In the genomic region with DNA sequence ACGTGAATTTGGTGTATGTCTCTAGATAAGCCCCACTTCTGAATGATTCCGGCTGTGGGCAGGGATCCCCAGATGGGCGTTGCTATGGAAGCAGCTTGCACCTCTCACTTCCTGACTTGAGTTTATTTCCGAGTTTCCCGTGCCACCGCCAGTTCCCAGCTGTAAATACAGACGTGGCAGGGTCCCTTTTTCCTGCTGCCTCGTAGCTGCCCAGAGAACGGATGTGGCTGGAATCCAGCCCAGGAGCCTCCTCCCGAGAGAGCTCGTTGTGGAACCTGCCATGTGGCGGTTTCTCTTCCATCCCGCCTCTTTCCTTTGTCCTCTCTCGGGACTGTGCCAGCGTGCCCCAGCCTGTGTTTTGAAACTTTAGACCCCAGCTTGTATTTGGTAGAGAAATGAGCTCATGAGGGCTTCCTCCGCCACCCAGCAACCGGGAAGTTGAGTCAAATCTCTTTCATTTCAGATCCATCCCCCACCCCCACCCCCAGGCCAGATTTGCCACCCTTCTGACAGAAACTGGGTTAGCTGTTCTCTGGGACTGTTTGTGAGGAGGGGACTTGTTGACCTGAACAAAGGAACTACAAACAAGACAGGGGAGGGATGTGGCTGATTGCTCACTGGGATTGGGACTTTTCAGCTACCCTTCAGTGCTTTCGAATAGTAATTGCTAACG, we compare ENCODE assay signal across 8 cellular contexts.
A peak's percentile ranks its signal among the peaks of the same experiment; 100 is the strongest.
DNase-seq lines count a peak whose midpoint lies in the region; ATAC-seq, FAIRE-seq and TF ChIP-seq lines count a peak whose summit lies in the region.

No MANE protein-coding gene starts in this region.

- H2AK5ac ChIP-seq in H1 (ENCODE audit: low read depth, low read length) (peak overlapping the region; percentile 79), mesenchymal stem cell (ENCODE audit: low read length, severe bottlenecking) (peak overlapping the region; percentile 96)

- H3K18ac ChIP-seq in H1 (ENCODE audit: extremely low read depth, low read length) (peak overlapping the region; percentile 55), mesenchymal stem cell (ENCODE audit: low read depth in 1 of 2, low read length in 2 of 2) (peak overlapping the region; percentile 75 to 78)

- FAIRE-seq in H1 (lab: Jason Lieb, UNC) = no peak

- no peaks in the 10 kb centered on the region for H3K9me3 ChIP-seq in Loucy (ENCODE audit: insufficient read depth, low read depth, low read length)
- no peaks in the 10 kb centered on the region for H3K9me3 ChIP-seq in SK-N-MC (ENCODE audit: low read depth, low read length)
- H3K9me3 ChIP-seq in H1 (ENCODE audit: insufficient read depth in 2 of 2, low read depth in 1 of 2, low read length in 1 of 2) = no peaks in the 10 kb centered on the region
- no peaks in the 10 kb centered on the region for H3K9me3 ChIP-seq in mesenchymal stem cell (ENCODE audit: control insufficient read depth, low read length)
- H3K9me3 ChIP-seq in thoracic aorta = no peaks in the 10 kb centered on the region

- no peaks in the 10 kb centered on the region for H3K9me2 ChIP-seq in Loucy (replicated peaks; ENCODE audit: low read depth, low read length)

- no peak for TF ChIP-seq EP300 in H1 (IDR thresholded peaks at IDR 0.05; ENCODE audit: borderline replicate concordance in 1 of 2, low read depth in 2 of 2, low read length in 2 of 2)

- H2AFZ ChIP-seq in Loucy (ENCODE audit: low read length) (no peak overlapping the region), H1 (ENCODE audit: low read length) (no peak overlapping the region), mesenchymal stem cell (ENCODE audit: low read depth, low read length) (peak overlapping the region; percentile 16)

- H3K36me3 ChIP-seq in Loucy (ENCODE audit: insufficient read depth, low read length) = no peaks in the 10 kb centered on the region
- H3K36me3 ChIP-seq in SK-N-MC (ENCODE audit: insufficient read depth, low read length) = no peaks in the 10 kb centered on the region
- no peaks in the 10 kb centered on the region for H3K36me3 ChIP-seq in H1 (ENCODE audit: control insufficient read depth in 2 of 4, insufficient read depth in 4 of 4, low read length in 3 of 4)
- H3K36me3 ChIP-seq in mesenchymal stem cell (ENCODE audit: control insufficient read depth in 1 of 2, insufficient read depth in 2 of 2, low read depth in 1 of 2, low read length in 2 of 2) = peaks cover 0 to under 1% of the 10 kb centered on the region in 2 experiments
- H3K36me3 ChIP-seq in thoracic aorta = no peaks in the 10 kb centered on the region

- no peaks in the 10 kb centered on the region; the same call in none of the 2 replicates for H3K23me2 ChIP-seq in H1 (ENCODE audit: low read depth, low read length)

- H3K27me3 ChIP-seq in Loucy (ENCODE audit: insufficient read depth, low read length, poor library complexity, severe bottlenecking) (no peaks in the 10 kb centered on the region), H1 (replicated peaks in 1 of 4; ENCODE audit: control insufficient read depth in 3 of 4, extremely low read depth in 1 of 4, insufficient read depth in 3 of 4, low read length in 3 of 4) (no peaks in the 10 kb centered on the region), mesenchymal stem cell (ENCODE audit: control insufficient read depth in 1 of 2, insufficient read depth in 1 of 2, low read length in 2 of 2) (no peaks in the 10 kb centered on the region), thoracic aorta (replicated peaks; ENCODE audit: insufficient read depth) (no peaks in the 10 kb centered on the region)

- peak overlapping the region; percentile 27 for H3K4me3 ChIP-seq in Loucy (ENCODE audit: low read length, poor library complexity, severe bottlenecking)
- H3K4me3 ChIP-seq in SK-N-MC = peak overlapping the region; percentile 66
- H3K4me3 ChIP-seq in H1 (ENCODE audit: extremely low read depth in 1 of 4, insufficient read depth in 2 of 4, low read depth in 3 of 4, low read length in 4 of 4) = peak overlapping the region; percentile 14 to 50 (median 33); a peak in 5 of 8 replicates
- peak overlapping the region in 1 of 2 experiments; percentile 73 for H3K4me3 ChIP-seq in mesenchymal stem cell (ENCODE audit: insufficient read depth in 1 of 2, low read depth in 1 of 2, low read length in 2 of 2)
- peak overlapping the region; percentile 66 for H3K4me3 ChIP-seq in thoracic aorta

- WGBS in H1 (ENCODE audit: extremely low coverage in 1 of 2, insufficient coverage in 1 of 2, insufficient read length in 1 of 2, insufficient replicate concordance in 2 of 2, low coverage in 1 of 2, low lambda C conversion rate in 2 of 2, missing lambda C conversion rate in 1 of 2), 2 experiments = 18% methylated on average over 19 of the region's 19 CpGs; no CpG with 5 or more reads in 1 of the 2 experiments
- WGBS in mesenchymal stem cell = 7% methylated on average over 15 of the region's 19 CpGs

- peak overlapping the region; percentile 5; the same call in 1 of the 2 replicates for H2BK12ac ChIP-seq in H1 (ENCODE audit: low read depth, low read length)
- H2BK12ac ChIP-seq in mesenchymal stem cell (ENCODE audit: low read length in 2 of 2) = peak overlapping the region; percentile 45 to 57

- no peak overlapping the region for H3K23ac ChIP-seq in H1 (ENCODE audit: insufficient read length)
- peak overlapping the region in 1 of 2 experiments; percentile 14 for H3K23ac ChIP-seq in mesenchymal stem cell (ENCODE audit: low read length in 2 of 2)

- H3K27ac ChIP-seq in SK-N-MC (peak overlapping the region; percentile 81), H1 (ENCODE audit: low read depth, low read length) (peak overlapping the region; percentile 87), mesenchymal stem cell (ENCODE audit: low read length, poor library complexity, severe bottlenecking) (peak overlapping the region; percentile 95), thoracic aorta (peak overlapping the region; percentile 53 to 72)

- peak overlapping the region; percentile 66; the same call in 1 of the 2 replicates for H2BK20ac ChIP-seq in H1 (ENCODE audit: low read length)

- DNase-seq in ELF-1 (ENCODE audit: low read depth, low spot score) (peak; percentile 77), SK-N-MC (ENCODE audit: low read depth, low spot score) (no peak), H1 (ENCODE audit: low read depth in 1 of 2, low spot score in 2 of 2) (peak in 1 of 2 experiments; percentile 69), mesenchymal stem cell (peak; percentile 95), thoracic aorta (ENCODE audit: low spot score) (peak; percentile 28)

- TF ChIP-seq RAD21 in H1 (IDR thresholded peaks at IDR 0.05 in 1 of 2, conservative IDR thresholded peaks at IDR 0.05 in 1 of 2; ENCODE audit: low read depth in 2 of 2, low read length in 2 of 2) = no peak

- peak in 1 of 2 experiments; percentile 76; a peak in 2 of 3 replicates for TF ChIP-seq POLR2A in H1 (IDR thresholded peaks at IDR 0.05; ENCODE audit: control extremely low read depth in 1 of 2, low read depth in 2 of 2, low read length in 2 of 2)

- H3K14ac ChIP-seq in H1 (ENCODE audit: insufficient read length) = no peak overlapping the region
- H3K14ac ChIP-seq in mesenchymal stem cell (ENCODE audit: low read length in 2 of 2) = no peak overlapping the region

- peak overlapping the region; percentile 25 for H3K4ac ChIP-seq in H1 (replicated peaks; ENCODE audit: insufficient read length, low read depth, low read length)
- peak overlapping the region; percentile 68 to 93 for H3K4ac ChIP-seq in mesenchymal stem cell (ENCODE audit: low read depth in 1 of 2, low read length in 2 of 2)

- H3K9ac ChIP-seq in Loucy (ENCODE audit: low read depth, low read length, poor library complexity, severe bottlenecking) (peak overlapping the region; percentile 44), SK-N-MC (ENCODE audit: insufficient read length) (peak overlapping the region; percentile 15), H1 (replicated peaks in 1 of 4; ENCODE audit: extremely low read depth in 1 of 4, low read depth in 3 of 4, low read length in 3 of 4) (peak overlapping the region; percentile 50 to 83 (median 73)), mesenchymal stem cell (ENCODE audit: low read length) (peak overlapping the region; percentile 93)

- peak; percentile 12 for ATAC-seq in thoracic aorta (ENCODE audit: insufficient number of reproducible peaks, low FRiP score, low read depth)
- no peak for ATAC-seq in HG03039 (IDR thresholded peaks at IDR 0.05; ENCODE audit: unreplicated experiment)
- no peak for ATAC-seq in HG03280 (IDR thresholded peaks at IDR 0.05; ENCODE audit: unreplicated experiment)

- H3K79me1 ChIP-seq in H1 (ENCODE audit: low read depth, low read length) = peaks cover 5% of the 10 kb centered on the region
- peaks cover 10% of the 10 kb centered on the region for H3K79me1 ChIP-seq in mesenchymal stem cell (replicated peaks; ENCODE audit: low read length, poor library complexity, severe bottlenecking)

- POLR2A ChIA-PET in H1 (lab: Charles Lee; ENCODE audit: partially characterized antibody) = interaction anchor here (0.7 to 4.7 kb wide), 20 partner anchors 9 to 207 kb away, joined by 3 to 66 read pairs (median 6); a partner anchor contains a TSS

- peak overlapping the region; percentile 12 for H2BK120ac ChIP-seq in H1 (replicated peaks; ENCODE audit: low read depth, low read length)
- peak overlapping the region; percentile 66 for H2BK120ac ChIP-seq in mesenchymal stem cell (ENCODE audit: low read depth, low read length)

- H3K4me1 ChIP-seq in Loucy (ENCODE audit: insufficient read depth, low read length, poor library complexity, severe bottlenecking) (peaks cover 24% of the 10 kb centered on the region), H1 (replicated peaks in 1 of 4; ENCODE audit: control insufficient read depth in 3 of 4, insufficient read depth in 4 of 4, low read length in 3 of 4) (peaks cover 13 to 27% (median 22%) of the 10 kb centered on the region in 4 experiments), mesenchymal stem cell (ENCODE audit: control insufficient read depth, insufficient read depth, low read depth, low read length) (peaks cover 35% of the 10 kb centered on the region), thoracic aorta (ENCODE audit: control insufficient read depth in 1 of 2, low read depth in 2 of 2) (peaks cover 3 to 21% of the 10 kb centered on the region in 2 donors)

- CTCF ChIA-PET in H1 (lab: Charles Lee; ENCODE audit: partially characterized antibody) = interaction anchor here (0.6 to 2.8 kb wide), 16 partner anchors 9 to 794 kb away, joined by 3 to 15 read pairs (median 3); a partner anchor contains a TSS

- H3K4me2 ChIP-seq in Loucy (ENCODE audit: low read depth, low read length, poor library complexity, severe bottlenecking) (peak overlapping the region; percentile 38), H1 (ENCODE audit: insufficient read depth in 1 of 2, low read depth in 2 of 2, low read length in 2 of 2) (peak overlapping the region; percentile 58 to 73), mesenchymal stem cell (ENCODE audit: low read length, poor library complexity, severe bottlenecking) (peak overlapping the region; percentile 47)

- H3K79me2 ChIP-seq in Loucy (ENCODE audit: insufficient read depth, low read length) (peaks cover 13% of the 10 kb centered on the region; the same call in 1 of the 2 replicates), H1 (ENCODE audit: control insufficient read depth in 1 of 2, insufficient read depth in 2 of 2, low read length in 2 of 2) (peaks cover 0 to 26% of the 10 kb centered on the region in 2 experiments; a peak in 2 of 4 replicates)

- H2BK15ac ChIP-seq in H1 (ENCODE audit: low read length) (0 out of 2 replicates have a peak overlapping the region, but pooled peaks have one; percentile 11), mesenchymal stem cell (ENCODE audit: low read depth, poor library complexity, severe bottlenecking) (peak overlapping the region; percentile 60)

- peak overlapping the region; percentile 76 for H2BK5ac ChIP-seq in H1 (ENCODE audit: low read depth, low read length)
- peak overlapping the region; percentile 92 for H2BK5ac ChIP-seq in mesenchymal stem cell (ENCODE audit: low read depth, low read length, poor library complexity, severe bottlenecking)

- H4K8ac ChIP-seq in H1 (ENCODE audit: extremely low read depth, insufficient read depth, low read length) (peak overlapping the region; percentile 97), mesenchymal stem cell (ENCODE audit: low read length) (peak overlapping the region; percentile 77)

- H4K20me1 ChIP-seq in Loucy (ENCODE audit: insufficient read depth, low read length, poor library complexity, severe bottlenecking) = no peaks in the 10 kb centered on the region
- H4K20me1 ChIP-seq in H1 (replicated peaks in 1 of 2; ENCODE audit: control insufficient read depth in 1 of 2, insufficient read depth in 2 of 2, low read length in 2 of 2) = no peaks in the 10 kb centered on the region

- H4K91ac ChIP-seq in H1 (replicated peaks; ENCODE audit: insufficient read length, low read length) (peak overlapping the region; percentile 75), mesenchymal stem cell (ENCODE audit: low read length) (peak overlapping the region; percentile 81)

- TF ChIP-seq CTCF in Loucy (conservative IDR thresholded peaks at IDR 0.05; ENCODE audit: low read length) (no peak), H1 (IDR thresholded peaks at IDR 0.05; ENCODE audit: control extremely low read depth in 1 of 3, insufficient read depth in 1 of 3, low read depth in 1 of 3, low read length in 3 of 3) (no peak), thoracic aorta (IDR thresholded peaks at IDR 0.05) (no peak)

- H3F3A ChIP-seq in Loucy (ENCODE audit: low read depth) = no peaks in the 10 kb centered on the region

- H3K56ac ChIP-seq in H1 (replicated peaks; ENCODE audit: insufficient read length, low read depth, low read length) = no peak overlapping the region

- peak overlapping the region; percentile 54 for H4K5ac ChIP-seq in H1 (ENCODE audit: insufficient read length, low read depth, low read length)

Comparison
In these comparisons a context has a peak if more than half of its experiments do, and no peak if none do; other contexts are left out.
1. H3K9ac ChIP-seq: peak in every context shown above with its lines; median percentile 93 in mesenchymal stem cell; 73 in H1; 44 in Loucy; 15 in SK-N-MC.